1 cellular context compared by ENCODE assay signal in the genomic region with DNA sequence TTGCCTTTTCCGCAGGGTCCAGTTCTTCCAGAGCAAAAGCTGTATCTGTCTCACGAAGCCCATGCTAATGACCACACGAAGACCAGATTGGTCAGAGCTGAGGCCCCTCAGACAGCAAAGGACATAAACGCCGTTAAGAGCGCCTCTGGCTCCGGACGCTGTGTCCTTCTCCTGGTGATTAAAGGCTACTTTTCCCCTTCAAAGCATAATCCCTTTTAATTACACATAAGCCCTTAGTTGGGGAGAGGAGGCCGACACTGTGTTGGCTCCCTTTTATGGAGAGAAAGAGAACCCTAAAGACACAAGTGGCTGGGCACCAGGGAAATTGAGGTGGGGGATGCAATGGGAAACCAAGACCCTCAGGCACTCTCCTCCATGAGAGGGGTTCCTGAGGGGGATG.
TF ChIP-seq lines count a peak whose summit lies in the region.

A gene (minus strand): TSS at position 166 of the 400 bp plus-strand sequence. CDS start 103 bp downstream, at position 63.

TF ChIP-seq in IMR-90, 13 proteins besides CTCF, POLR2A, EP300 and RAD21 (continued from another document):
- TF ChIP-seq, protein P1, sequence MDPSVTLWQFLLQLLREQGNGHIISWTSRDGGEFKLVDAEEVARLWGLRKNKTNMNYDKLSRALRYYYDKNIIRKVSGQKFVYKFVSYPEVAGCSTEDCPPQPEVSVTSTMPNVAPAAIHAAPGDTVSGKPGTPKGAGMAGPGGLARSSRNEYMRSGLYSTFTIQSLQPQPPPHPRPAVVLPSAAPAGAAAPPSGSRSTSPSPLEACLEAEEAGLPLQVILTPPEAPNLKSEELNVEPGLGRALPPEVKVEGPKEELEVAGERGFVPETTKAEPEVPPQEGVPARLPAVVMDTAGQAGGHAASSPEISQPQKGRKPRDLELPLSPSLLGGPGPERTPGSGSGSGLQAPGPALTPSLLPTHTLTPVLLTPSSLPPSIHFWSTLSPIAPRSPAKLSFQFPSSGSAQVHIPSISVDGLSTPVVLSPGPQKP (IDR thresholded peaks at IDR 0.05; ENCODE audit: borderline replicate concordance, low read depth, low read length), result no peak
- TF ChIP-seq BHLHE40 (IDR thresholded peaks at IDR 0.05; ENCODE audit: low read depth, low read length), result no peak
- TF ChIP-seq MAFK (IDR thresholded peaks at IDR 0.05; ENCODE audit: low read depth, low read length), result no peak
- TF ChIP-seq, protein P2, sequence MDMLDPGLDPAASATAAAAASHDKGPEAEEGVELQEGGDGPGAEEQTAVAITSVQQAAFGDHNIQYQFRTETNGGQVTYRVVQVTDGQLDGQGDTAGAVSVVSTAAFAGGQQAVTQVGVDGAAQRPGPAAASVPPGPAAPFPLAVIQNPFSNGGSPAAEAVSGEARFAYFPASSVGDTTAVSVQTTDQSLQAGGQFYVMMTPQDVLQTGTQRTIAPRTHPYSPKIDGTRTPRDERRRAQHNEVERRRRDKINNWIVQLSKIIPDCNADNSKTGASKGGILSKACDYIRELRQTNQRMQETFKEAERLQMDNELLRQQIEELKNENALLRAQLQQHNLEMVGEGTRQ (IDR thresholded peaks at IDR 0.05; ENCODE audit: low read depth, low read length), result no peak
- TF ChIP-seq RCOR1 (IDR thresholded peaks at IDR 0.05; ENCODE audit: insufficient replicate concordance, low read length), result no peak
- no peak for TF ChIP-seq RFX5 (IDR thresholded peaks at IDR 0.05; ENCODE audit: low read depth, low read length)
- no peak for TF ChIP-seq CHD1 (IDR thresholded peaks at IDR 0.05; ENCODE audit: low read depth, low read length)
- TF ChIP-seq MAZ (IDR thresholded peaks at IDR 0.05; ENCODE audit: borderline replicate concordance, low read depth, low read length), result no peak
- no peak for TF ChIP-seq FOS (IDR thresholded peaks at IDR 0.05; ENCODE audit: low read depth, low read length)
- TF ChIP-seq MXI1 (IDR thresholded peaks at IDR 0.05; ENCODE audit: borderline replicate concordance, low read depth, low read length), result no peak
